23 cellular contexts compared by ENCODE assay signal in genomic region chr3:14703128-14703750, GRCh38. TPM values are rescaled to one million over a fixed set of nuclear protein-coding genes. Genes with fewer than 3 reads are reported as not detected.
DNase-seq lines count a peak whose midpoint lies in the region; ATAC-seq and TF ChIP-seq lines count a peak whose summit lies in the region.
"Had no signal": no experiment of that assay in that cellular context is flagged by ENCODE, and none has a peak within 500 bp of the region (broad histone marks: within the 10 kb centered on the region; RNA-seq: fewer than 3 reads in every experiment).

No MANE protein-coding gene starts in this region.

- no peaks in the 10 kb centered on the region for H3K79me2 ChIP-seq in DND-41 (ENCODE audit: insufficient read depth, low read length)

- no peaks in the 10 kb centered on the region for H4K20me1 ChIP-seq in DND-41 (ENCODE audit: insufficient read depth, low read length)
- H4K20me1 ChIP-seq: BLaER1 treated with 17β-estradiol and CSF1 and Interleukin-3, amounts not matched to agents 10 nM and 100 nM had no signal

- H3K4me1 ChIP-seq in DND-41 (ENCODE audit: insufficient read depth, low read length), result no peaks in the 10 kb centered on the region
- H3K4me1 ChIP-seq: A549, Caco-2 had no signal

- no peaks in the 10 kb centered on the region for H3K27me3 Mint-ChIP-seq in activated CD4-positive, alpha-beta T cell treated with anti-CD3 and anti-CD28 coated beads, Interleukin-2, amount 10 ng/mL, durations not matched to agents 24 days and 14 days
- H3K27me3 Mint-ChIP-seq in osteocyte (ENCODE audit: unreplicated experiment) (peaks cover 4% of the 10 kb centered on the region), natural killer cell (ENCODE audit: low read depth in 2 of 2) (peaks cover 0 to 2% of the 10 kb centered on the region in 2 donors)
- H3K27me3 Mint-ChIP-seq: B cell; CD4-positive, alpha-beta T cell had no signal

- intact Hi-C loops in activated CD4-positive, alpha-beta T cell treated with anti-CD3 and anti-CD28 coated beads, Interleukin-2, amount 10 ng/mL, durations not matched to agents 24 days and 14 days (cut with micrococcal nuclease), result no loop called here
- intact Hi-C loops in natural killer cell (cut with micrococcal nuclease), result no loop called here

- H3K9ac ChIP-seq in DND-41 (ENCODE audit: low read depth, low read length), result no peak overlapping the region
- H3K9ac ChIP-seq: BLaER1 treated with 17β-estradiol and CSF1 and Interleukin-3, amounts not matched to agents 10 nM and 100 nM had no signal

- no peak overlapping the region for H3K4me2 ChIP-seq in DND-41 (ENCODE audit: insufficient read depth, low read length)
- H3K4me2 ChIP-seq: A549; BLaER1 treated with 17β-estradiol and CSF1 and Interleukin-3, amounts not matched to agents 10 nM and 100 nM had no signal

- H3K4me1 Mint-ChIP-seq in activated CD4-positive, alpha-beta T cell treated with anti-CD3 and anti-CD28 coated beads, Interleukin-2, amount 10 ng/mL, durations not matched to agents 24 days and 14 days, result no peaks in the 10 kb centered on the region
- H3K4me1 Mint-ChIP-seq in osteocyte (ENCODE audit: unreplicated experiment) (no peaks in the 10 kb centered on the region), natural killer cell (no peaks in the 10 kb centered on the region)
- H3K4me1 Mint-ChIP-seq: B cell had no signal

- H3K27me3 ChIP-seq in DND-41 (ENCODE audit: insufficient read depth, low read length, poor library complexity), result no peaks in the 10 kb centered on the region
- H3K27me3 ChIP-seq: BLaER1 treated with 17β-estradiol and CSF1 and Interleukin-3, amounts not matched to agents 10 nM and 100 nM had no signal

- no peaks in the 10 kb centered on the region for H3K36me3 ChIP-seq in DND-41 (ENCODE audit: insufficient read depth, low read length)
- H3K36me3 ChIP-seq: BLaER1 treated with 17β-estradiol and CSF1 and Interleukin-3, amounts not matched to agents 10 nM and 100 nM had no signal

- no peak overlapping the region for H3K27ac ChIP-seq in DND-41 (ENCODE audit: low read length)
- H3K27ac ChIP-seq in caudate nucleus (ENCODE audit: low read depth, low read length), result no peak overlapping the region
- H3K27ac ChIP-seq: 22Rv1; A549; BLaER1 treated with 17β-estradiol and CSF1 and Interleukin-3, amounts not matched to agents 10 nM and 100 nM; C4-2B had no signal

- H3K27ac Mint-ChIP-seq in activated CD4-positive, alpha-beta T cell treated with anti-CD3 and anti-CD28 coated beads, Interleukin-2, amount 10 ng/mL, durations not matched to agents 24 days and 14 days, result no peak overlapping the region
- no peak overlapping the region for H3K27ac Mint-ChIP-seq in osteocyte (ENCODE audit: unreplicated experiment)
- no peak overlapping the region for H3K27ac Mint-ChIP-seq in natural killer cell
- H3K27ac Mint-ChIP-seq: B cell; CD4-positive, alpha-beta T cell; CD8-positive, alpha-beta T cell had no signal

- no peaks in the 10 kb centered on the region for H3K36me3 Mint-ChIP-seq in activated CD4-positive, alpha-beta T cell treated with anti-CD3 and anti-CD28 coated beads, Interleukin-2, amount 10 ng/mL, durations not matched to agents 24 days and 14 days (ENCODE audit: low read depth)
- H3K36me3 Mint-ChIP-seq in osteocyte (ENCODE audit: unreplicated experiment), result no peaks in the 10 kb centered on the region
- no peaks in the 10 kb centered on the region for H3K36me3 Mint-ChIP-seq in natural killer cell

- H3K9me3 Mint-ChIP-seq in activated CD4-positive, alpha-beta T cell treated with anti-CD3 and anti-CD28 coated beads, Interleukin-2, amount 10 ng/mL, durations not matched to agents 24 days and 14 days, result peaks cover 1% of the 10 kb centered on the region
- H3K9me3 Mint-ChIP-seq in osteocyte (ENCODE audit: unreplicated experiment) (no peaks in the 10 kb centered on the region), natural killer cell (no peaks in the 10 kb centered on the region)
- H3K9me3 Mint-ChIP-seq: CD4-positive, alpha-beta T cell; CD8-positive, alpha-beta T cell had no signal

- H3K4me3 ChIP-seq in DND-41 (ENCODE audit: low read depth in 1 of 2, low read length in 2 of 2), result no peak overlapping the region
- H3K4me3 ChIP-seq: A549; BLaER1 treated with 17β-estradiol and CSF1 and Interleukin-3, amounts not matched to agents 10 nM and 100 nM; GM12878 had no signal

- H3K9me3 ChIP-seq in DND-41 (ENCODE audit: insufficient read depth, low read length, severe bottlenecking), result no peaks in the 10 kb centered on the region
- H3K9me3 ChIP-seq: Caco-2 had no signal

- peak; percentile 52; the same call in 2 of the 3 replicates for ATAC-seq in DND-41 (ENCODE audit: insufficient read depth, low read depth)
- ATAC-seq in natural killer cell, result no peak
- ATAC-seq: A549; CD8-positive, alpha-beta T cell; GM12878 had no signal

- H2AFZ ChIP-seq in DND-41 (ENCODE audit: low read depth, low read length), result no peak overlapping the region

- peak; percentile 49 for DNase-seq in activated CD4-positive, alpha-beta T cell treated with anti-CD3 and anti-CD28 coated beads, Interleukin-2, amount 10 ng/mL, durations not matched to agents 24 days and 14 days
- no peak for DNase-seq in activated CD4-positive, alpha-beta T cell treated with anti-CD3 and anti-CD28 coated beads for 48 hours
- peak; percentile 13 for DNase-seq in DND-41
- peak; percentile 78 for DNase-seq in osteocyte (ENCODE audit: extremely low spot score, unreplicated experiment)
- DNase-seq in caudate nucleus (lab: John Stamatoyannopoulos, UW), result no peak
- no peak for DNase-seq in natural killer cell
- DNase-seq: AML-193; Caco-2; Calu3; CD4-positive, alpha-beta T cell; CD8-positive, alpha-beta T cell; DMS79 treated with DMSO at 0.1 percent for 48 hours; EL; GDM1 had no signal

- no peak for TF ChIP-seq CTCF in DND-41 (IDR thresholded peaks at IDR 0.05; ENCODE audit: borderline replicate concordance, extremely low read depth, low read length, poor library complexity, severe bottlenecking)
- TF ChIP-seq CTCF in osteocyte (IDR thresholded peaks at IDR 0.05), result no peak
- no peak for TF ChIP-seq CTCF in natural killer cell (IDR thresholded peaks at IDR 0.05)

- H3K4me3 Mint-ChIP-seq in activated CD4-positive, alpha-beta T cell treated with anti-CD3 and anti-CD28 coated beads, Interleukin-2, amount 10 ng/mL, durations not matched to agents 24 days and 14 days, result no peak overlapping the region
- H3K4me3 Mint-ChIP-seq in osteocyte (ENCODE audit: unreplicated experiment) (no peak overlapping the region), natural killer cell (no peak overlapping the region)
- H3K4me3 Mint-ChIP-seq: B cell; CD4-positive, alpha-beta T cell; CD8-positive, alpha-beta T cell had no signal

RNA-seq across cellular contexts. Expression of gene C3orf20, which starts 28.3 kb away (rescaled TPM):
- 0.19 and 0.28 TPM in 2 replicates for total RNA-seq in activated CD4-positive, alpha-beta T cell treated with anti-CD3 and anti-CD28 coated beads, Interleukin-2, amount 10 ng/mL, durations not matched to agents 24 days and 14 days
- not detected in 2 replicates for total RNA-seq in osteocyte
- total RNA-seq in natural killer cell, result under 1 TPM in 1 of 3 donors, not detected in 2; 0.14 TPM
- total RNA-seq: A172, Daoy, G401 had no signal

RNA-seq across cellular contexts. Expression of gene CCDC174, which starts 51.7 kb away (rescaled TPM):
- 16.0 and 16.8 TPM in 2 replicates for total RNA-seq in activated CD4-positive, alpha-beta T cell treated with anti-CD3 and anti-CD28 coated beads, Interleukin-2, amount 10 ng/mL, durations not matched to agents 24 days and 14 days
- total RNA-seq in osteocyte (18.4 and 20.4 TPM in 2 replicates), natural killer cell (10 to 100 TPM; 29.7 to 41.2 (median 31.9) TPM)

Comparison
In these comparisons a context has a peak if more than half of its experiments do, and no peak if none do; other contexts are left out.
1. DNase-seq: peak in activated CD4-positive, alpha-beta T cell treated with anti-CD3 and anti-CD28 coated beads, Interleukin-2, amount 10 ng/mL, durations not matched to agents 24 days and 14 days (single experiment), DND-41 (single experiment) and osteocyte (single experiment); none in activated CD4-positive, alpha-beta T cell treated with anti-CD3 and anti-CD28 coated beads for 48 hours (single experiment), caudate nucleus (0 of 61) and natural killer cell (single experiment).